In the genomic region with DNA sequence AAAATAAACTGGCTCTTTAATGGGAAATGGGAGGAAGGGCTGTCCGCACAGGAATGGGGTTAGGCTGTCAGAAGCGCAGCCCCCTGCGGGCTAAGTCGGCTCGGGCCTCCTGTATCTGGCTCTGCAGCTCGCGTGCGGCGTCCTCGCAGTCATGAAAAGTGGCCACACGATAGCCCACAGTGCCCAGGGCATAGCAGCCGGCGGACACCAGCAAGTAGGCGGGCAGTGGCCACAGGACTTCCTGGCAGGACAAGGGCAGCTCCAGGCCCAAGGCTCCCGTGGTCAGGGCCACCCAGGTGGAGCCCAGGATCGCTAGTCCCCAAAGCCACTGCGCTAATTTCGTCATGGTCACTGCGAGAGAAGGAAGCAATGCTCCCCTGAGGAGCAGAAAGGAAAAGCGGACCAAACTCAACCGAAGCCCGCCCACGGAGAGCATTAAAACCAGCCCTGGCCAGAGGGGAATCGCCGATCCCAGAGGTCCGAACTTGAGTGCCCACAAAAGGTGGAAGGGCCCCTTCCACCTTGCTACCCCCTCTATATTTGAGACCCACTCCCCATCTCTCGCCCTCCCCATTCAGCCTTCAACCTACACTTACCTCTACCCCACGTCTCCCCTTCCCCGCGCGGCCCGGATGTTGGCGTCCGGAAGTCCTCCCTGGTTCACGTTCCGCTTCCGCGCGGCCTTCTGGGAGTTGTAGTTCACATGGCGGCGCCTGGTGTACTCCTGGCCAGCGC, we compare ENCODE assay signal across 1 cellular context.
TF ChIP-seq lines count a peak whose summit lies in the region.

TSS of gene DPM3 (minus strand) at position 637 of the 735 bp plus-strand sequence. CDS start at position 346, 291 bp downstream.

TF ChIP-seq in HepG2, 621 proteins besides CTCF, POLR2A, EP300 and RAD21 (continued from another document and continues in another):
- TF ChIP-seq ELF3 (CRISPR knock-in tag; IDR thresholded peaks at IDR 0.05): peak; percentile 66
- peak; percentile 46 for TF ChIP-seq TEAD3 (CRISPR knock-in tag; optimal IDR thresholded peaks at IDR 0.05; ENCODE audit: borderline replicate concordance)
- TF ChIP-seq, protein P1, sequence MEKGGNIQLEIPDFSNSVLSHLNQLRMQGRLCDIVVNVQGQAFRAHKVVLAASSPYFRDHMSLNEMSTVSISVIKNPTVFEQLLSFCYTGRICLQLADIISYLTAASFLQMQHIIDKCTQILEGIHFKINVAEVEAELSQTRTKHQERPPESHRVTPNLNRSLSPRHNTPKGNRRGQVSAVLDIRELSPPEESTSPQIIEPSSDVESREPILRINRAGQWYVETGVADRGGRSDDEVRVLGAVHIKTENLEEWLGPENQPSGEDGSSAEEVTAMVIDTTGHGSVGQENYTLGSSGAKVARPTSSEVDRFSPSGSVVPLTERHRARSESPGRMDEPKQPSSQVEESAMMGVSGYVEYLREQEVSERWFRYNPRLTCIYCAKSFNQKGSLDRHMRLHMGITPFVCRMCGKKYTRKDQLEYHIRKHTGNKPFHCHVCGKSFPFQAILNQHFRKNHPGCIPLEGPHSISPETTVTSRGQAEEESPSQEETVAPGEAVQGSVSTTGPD (CRISPR knock-in tag; IDR thresholded peaks at IDR 0.05): no peak
- TF ChIP-seq KMT2B (CRISPR knock-in tag; IDR thresholded peaks at IDR 0.05): peak; percentile 79
- peak; percentile 65; the same call in 1 of the 2 replicates for TF ChIP-seq TGIF2 (CRISPR knock-in tag; IDR thresholded peaks at IDR 0.05)
- peak; percentile 50; the same call in 1 of the 2 replicates for TF ChIP-seq MTA1 (CRISPR knock-in tag; IDR thresholded peaks at IDR 0.05; ENCODE audit: borderline replicate concordance)
- peak; percentile 75 for TF ChIP-seq SRSF1 (optimal IDR thresholded peaks at IDR 0.05; ENCODE audit: low read depth, low read length)
- TF ChIP-seq GLI4 (CRISPR knock-in tag; IDR thresholded peaks at IDR 0.05; ENCODE audit: borderline replicate concordance): no peak
- TF ChIP-seq GTF2F1 (IDR thresholded peaks at IDR 0.05; ENCODE audit: low read length): no peak
- 0 out of 2 replicates have a peak, but pooled peaks have one; percentile 76 for TF ChIP-seq ZIK1 (CRISPR knock-in tag; IDR thresholded peaks at IDR 0.05; ENCODE audit: borderline replicate concordance, low read depth)
- TF ChIP-seq CBX1 (IDR thresholded peaks at IDR 0.05; ENCODE audit: low read depth): peak; percentile 62
- TF ChIP-seq TSC22D2 (CRISPR knock-in tag; IDR thresholded peaks at IDR 0.05; ENCODE audit: borderline replicate concordance): 0 out of 2 replicates have a peak, but pooled peaks have one; percentile 37
- TF ChIP-seq, protein P2, sequence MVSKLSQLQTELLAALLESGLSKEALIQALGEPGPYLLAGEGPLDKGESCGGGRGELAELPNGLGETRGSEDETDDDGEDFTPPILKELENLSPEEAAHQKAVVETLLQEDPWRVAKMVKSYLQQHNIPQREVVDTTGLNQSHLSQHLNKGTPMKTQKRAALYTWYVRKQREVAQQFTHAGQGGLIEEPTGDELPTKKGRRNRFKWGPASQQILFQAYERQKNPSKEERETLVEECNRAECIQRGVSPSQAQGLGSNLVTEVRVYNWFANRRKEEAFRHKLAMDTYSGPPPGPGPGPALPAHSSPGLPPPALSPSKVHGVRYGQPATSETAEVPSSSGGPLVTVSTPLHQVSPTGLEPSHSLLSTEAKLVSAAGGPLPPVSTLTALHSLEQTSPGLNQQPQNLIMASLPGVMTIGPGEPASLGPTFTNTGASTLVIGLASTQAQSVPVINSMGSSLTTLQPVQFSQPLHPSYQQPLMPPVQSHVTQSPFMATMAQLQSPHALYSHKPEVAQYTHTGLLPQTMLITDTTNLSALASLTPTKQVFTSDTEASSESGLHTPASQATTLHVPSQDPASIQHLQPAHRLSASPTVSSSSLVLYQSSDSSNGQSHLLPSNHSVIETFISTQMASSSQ (IDR thresholded peaks at IDR 0.05; ENCODE audit: low read depth): no peak
- TF ChIP-seq, protein P2 (CRISPR knock-in tag; IDR thresholded peaks at IDR 0.05; ENCODE audit: borderline replicate concordance): 0 out of 2 replicates have a peak, but pooled peaks have one; percentile 24
- peak; percentile 79 for TF ChIP-seq SALL1 (CRISPR knock-in tag; IDR thresholded peaks at IDR 0.05)
- TF ChIP-seq, protein P3, sequence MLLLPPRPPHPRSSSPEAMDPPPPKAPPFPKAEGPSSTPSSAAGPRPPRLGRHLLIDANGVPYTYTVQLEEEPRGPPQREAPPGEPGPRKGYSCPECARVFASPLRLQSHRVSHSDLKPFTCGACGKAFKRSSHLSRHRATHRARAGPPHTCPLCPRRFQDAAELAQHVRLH (CRISPR knock-in tag; IDR thresholded peaks at IDR 0.05; ENCODE audit: borderline replicate concordance, low read depth): 0 out of 2 replicates have a peak, but pooled peaks have one; percentile 56
- 0 out of 2 replicates have a peak, but pooled peaks have one; percentile 25 for TF ChIP-seq GZF1 (CRISPR knock-in tag; IDR thresholded peaks at IDR 0.05)
- peak; percentile 77 for TF ChIP-seq KMT2A (CRISPR knock-in tag; IDR thresholded peaks at IDR 0.05)
- TF ChIP-seq CEBPZ (IDR thresholded peaks at IDR 0.05; ENCODE audit: low read length): no peak
- peak; percentile 72; the same call in 1 of the 2 replicates for TF ChIP-seq YEATS2 (CRISPR knock-in tag; IDR thresholded peaks at IDR 0.05; ENCODE audit: borderline replicate concordance)
- TF ChIP-seq DMAP1 (CRISPR knock-in tag; IDR thresholded peaks at IDR 0.05): peak; percentile 56
- peak; percentile 29; the same call in 1 of the 2 replicates for TF ChIP-seq HDAC1 (CRISPR knock-in tag; IDR thresholded peaks at IDR 0.05)
- TF ChIP-seq CREB1 (IDR thresholded peaks at IDR 0.05): no peak
- peak; percentile 53 for TF ChIP-seq CREB1 (CRISPR knock-in tag; IDR thresholded peaks at IDR 0.05)
- TF ChIP-seq NCOR1 (IDR thresholded peaks at IDR 0.05; ENCODE audit: borderline replicate concordance, low read length): no peak
- TF ChIP-seq DNMT1 (CRISPR knock-in tag; IDR thresholded peaks at IDR 0.05): no peak
- no peak for TF ChIP-seq ZNF180 (CRISPR knock-in tag; IDR thresholded peaks at IDR 0.05; ENCODE audit: borderline replicate concordance, low read depth)
- no peak for TF ChIP-seq HNF4G (IDR thresholded peaks at IDR 0.05; ENCODE audit: borderline replicate concordance, low read depth, low read length)
- peak; percentile 8; the same call in 1 of the 2 replicates for TF ChIP-seq HNF4G (CRISPR knock-in tag; IDR thresholded peaks at IDR 0.05; ENCODE audit: borderline replicate concordance, low read depth)
- peak; percentile 59; the same call in 1 of the 2 replicates for TF ChIP-seq ATF2 (CRISPR knock-in tag; IDR thresholded peaks at IDR 0.05)
- TF ChIP-seq ZNF607 (CRISPR knock-in tag; IDR thresholded peaks at IDR 0.05; ENCODE audit: borderline replicate concordance): peak; percentile 30; the same call in 1 of the 2 replicates
- TF ChIP-seq, protein P4, sequence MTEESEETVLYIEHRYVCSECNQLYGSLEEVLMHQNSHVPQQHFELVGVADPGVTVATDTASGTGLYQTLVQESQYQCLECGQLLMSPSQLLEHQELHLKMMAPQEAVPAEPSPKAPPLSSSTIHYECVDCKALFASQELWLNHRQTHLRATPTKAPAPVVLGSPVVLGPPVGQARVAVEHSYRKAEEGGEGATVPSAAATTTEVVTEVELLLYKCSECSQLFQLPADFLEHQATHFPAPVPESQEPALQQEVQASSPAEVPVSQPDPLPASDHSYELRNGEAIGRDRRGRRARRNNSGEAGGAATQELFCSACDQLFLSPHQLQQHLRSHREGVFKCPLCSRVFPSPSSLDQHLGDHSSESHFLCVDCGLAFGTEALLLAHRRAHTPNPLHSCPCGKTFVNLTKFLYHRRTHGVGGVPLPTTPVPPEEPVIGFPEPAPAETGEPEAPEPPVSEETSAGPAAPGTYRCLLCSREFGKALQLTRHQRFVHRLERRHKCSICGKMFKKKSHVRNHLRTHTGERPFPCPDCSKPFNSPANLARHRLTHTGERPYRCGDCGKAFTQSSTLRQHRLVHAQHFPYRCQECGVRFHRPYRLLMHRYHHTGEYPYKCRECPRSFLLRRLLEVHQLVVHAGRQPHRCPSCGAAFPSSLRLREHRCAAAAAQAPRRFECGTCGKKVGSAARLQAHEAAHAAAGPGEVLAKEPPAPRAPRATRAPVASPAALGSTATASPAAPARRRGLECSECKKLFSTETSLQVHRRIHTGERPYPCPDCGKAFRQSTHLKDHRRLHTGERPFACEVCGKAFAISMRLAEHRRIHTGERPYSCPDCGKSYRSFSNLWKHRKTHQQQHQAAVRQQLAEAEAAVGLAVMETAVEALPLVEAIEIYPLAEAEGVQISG (CRISPR knock-in tag; IDR thresholded peaks at IDR 0.05): peak; percentile 95
- TF ChIP-seq CREB3 (CRISPR knock-in tag; IDR thresholded peaks at IDR 0.05): no peak
- TF ChIP-seq XRCC5 (optimal IDR thresholded peaks at IDR 0.05; ENCODE audit: low read length): peak; percentile 31
- peak; percentile 13; the same call in 1 of the 2 replicates for TF ChIP-seq FOXO1 (CRISPR knock-in tag; IDR thresholded peaks at IDR 0.05)
- TF ChIP-seq ZNF121 (CRISPR knock-in tag; IDR thresholded peaks at IDR 0.05): 0 out of 2 replicates have a peak, but pooled peaks have one; percentile 5
- TF ChIP-seq ZNF354B (CRISPR knock-in tag; IDR thresholded peaks at IDR 0.05): 0 out of 2 replicates have a peak, but pooled peaks have one; percentile 43
- no peak; the same call in 1 of the 2 replicates for TF ChIP-seq GPN1 (CRISPR knock-in tag; IDR thresholded peaks at IDR 0.05; ENCODE audit: borderline replicate concordance)
- TF ChIP-seq PRMT3 (CRISPR knock-in tag; IDR thresholded peaks at IDR 0.05; ENCODE audit: borderline replicate concordance, low read depth): no peak
- TF ChIP-seq GATAD1 (CRISPR knock-in tag; IDR thresholded peaks at IDR 0.05): peak; percentile 92
